15 cellular contexts compared by ENCODE assay signal in genomic region chr21:45304945-45305344, GRCh38. TPM values are rescaled to one million over a fixed set of nuclear protein-coding genes. Genes with fewer than 3 reads are reported as not detected.
A peak's percentile ranks its signal among the peaks of the same experiment; 100 is the strongest.
DNase-seq lines count a peak whose midpoint lies in the region; ATAC-seq, FAIRE-seq and TF ChIP-seq lines count a peak whose summit lies in the region.
"Had no signal": no experiment of that assay in that cellular context is flagged by ENCODE, and none has a peak within 500 bp of the region (broad histone marks: within the 10 kb centered on the region; RNA-seq: fewer than 3 reads in every experiment).

No MANE protein-coding gene starts in this region.

- H2BK20ac ChIP-seq in IMR-90 (ENCODE audit: low read depth, low read length): no peak overlapping the region

- H3K9me3 Mint-ChIP-seq in CD4-positive, CD25-positive, alpha-beta regulatory T cell: peaks cover 0 to 1% (median 0%) of the 10 kb centered on the region in 7 donors
- H3K9me3 Mint-ChIP-seq in astrocyte (ENCODE audit: unreplicated experiment): peaks cover under 1% of the 10 kb centered on the region
- peaks cover 0 to 1% (median 0%) of the 10 kb centered on the region in 11 donors for H3K9me3 Mint-ChIP-seq in naive thymus-derived CD4-positive, alpha-beta T cell
- H3K9me3 Mint-ChIP-seq: memory B cell had no signal

- H2BK120ac ChIP-seq in IMR-90 (ENCODE audit: low read depth, low read length): peak overlapping the region; percentile 63

- TF ChIP-seq RAD21 in IMR-90 (IDR thresholded peaks at IDR 0.05; ENCODE audit: low read length): no peak

- H3K36me3 Mint-ChIP-seq in CD4-positive, CD25-positive, alpha-beta regulatory T cell: no peaks in the 10 kb centered on the region
- peaks cover 4% of the 10 kb centered on the region for H3K36me3 Mint-ChIP-seq in astrocyte (ENCODE audit: low read depth, unreplicated experiment)
- H3K36me3 Mint-ChIP-seq in naive thymus-derived CD4-positive, alpha-beta T cell: no peaks in the 10 kb centered on the region

- H3K56ac ChIP-seq in IMR-90 (ENCODE audit: extremely low read depth, insufficient read depth, low read length): no peak overlapping the region

- POLR2A ChIA-PET in IMR-90 (lab: Charles Lee; ENCODE audit: unreplicated experiment): no interaction called here
- POLR2A ChIA-PET in naive thymus-derived CD4-positive, alpha-beta T cell (lab: Charles Lee): interaction anchor here (1.1 to 1.7 kb wide), 2 partner anchors 15 to 18 kb away, joined by 3 to 5 read pairs; no protein-coding TSS in a partner anchor

- H3K23ac ChIP-seq in IMR-90 (ENCODE audit: low read depth, low read length): no peak overlapping the region

- H3K9me1 ChIP-seq in IMR-90 (ENCODE audit: insufficient read depth, low read length): peaks cover 21% of the 10 kb centered on the region

- TF ChIP-seq POLR2A in IMR-90 (IDR thresholded peaks at IDR 0.05; ENCODE audit: low read depth, low read length): no peak; the same call in 1 of the 2 replicates

- peak overlapping the region; percentile 88 for H2AK5ac ChIP-seq in IMR-90 (ENCODE audit: low read depth, low read length)

- no peaks in the 10 kb centered on the region for H3K79me2 ChIP-seq in astrocyte (ENCODE audit: insufficient read depth, low read length)

- dilution Hi-C loops in IMR-90 (cut with HindIII; ENCODE audit: low sequenced_read_pairs, unreplicated experiment): no loop called here

- H3K9ac ChIP-seq in IMR-90 (ENCODE audit: low read depth, low read length): no peak overlapping the region
- H3K9ac ChIP-seq in astrocyte (ENCODE audit: low read length): no peak overlapping the region

- peaks cover 0 to 22% of the 10 kb centered on the region in 2 experiments; a peak in 2 of 4 replicates for H3K79me1 ChIP-seq in IMR-90 (ENCODE audit: low read depth in 1 of 2, low read length in 2 of 2)

- no TSS peak for BruUV-seq in IMR-90 (replicated peaks; lab: Mats Ljungman, UMichigan)

- H3K4me3 ChIP-seq in CD4-positive, CD25-positive, alpha-beta regulatory T cell (ENCODE audit: low read depth, low read length): no peak overlapping the region
- H3K4me3 ChIP-seq in IMR-90 (ENCODE audit: insufficient read depth, low read depth, low read length) (no peak overlapping the region), astrocyte (ENCODE audit: insufficient read depth, low read depth, low read length) (no peak overlapping the region)
- no peak overlapping the region for H3K4me3 ChIP-seq in naive thymus-derived CD4-positive, alpha-beta T cell (ENCODE audit: low read length)
- H3K4me3 ChIP-seq: GM12878, K562, testis had no signal

- H4K20me1 ChIP-seq in IMR-90 (ENCODE audit: insufficient read depth, low read length) (no peaks in the 10 kb centered on the region), astrocyte (ENCODE audit: insufficient read depth, low read length) (no peaks in the 10 kb centered on the region)

- H3K4ac ChIP-seq in IMR-90 (ENCODE audit: low read depth, low read length): peak overlapping the region; percentile 40

- H3K27ac ChIP-seq in CD4-positive, CD25-positive, alpha-beta regulatory T cell (ENCODE audit: insufficient read depth, low read length, poor library complexity, severe bottlenecking): peak overlapping the region; percentile 25
- no peak overlapping the region for H3K27ac ChIP-seq in IMR-90 (ENCODE audit: insufficient read depth, low read length)
- peak overlapping the region; percentile 24 for H3K27ac ChIP-seq in astrocyte (ENCODE audit: low read depth, low read length)
- H3K27ac ChIP-seq in naive thymus-derived CD4-positive, alpha-beta T cell (ENCODE audit: low read depth, low read length): peak overlapping the region; percentile 96
- no peak overlapping the region for H3K27ac ChIP-seq in foreskin keratinocyte
- H3K27ac ChIP-seq: WERI-Rb-1 had no signal

- H3K14ac ChIP-seq in IMR-90 (replicated peaks; ENCODE audit: low read depth, low read length): no peak overlapping the region

- TF ChIP-seq CTCF in IMR-90 (conservative IDR thresholded peaks at IDR 0.05; ENCODE audit: low read depth, low read length): no peak
- TF ChIP-seq CTCF in astrocyte (IDR thresholded peaks at IDR 0.05; ENCODE audit: insufficient read depth, low read depth, low read length): no peak
- TF ChIP-seq CTCF in foreskin keratinocyte (conservative IDR thresholded peaks at IDR 0.05): no peak

- in situ Hi-C loops in IMR-90 (cut with MboI; ENCODE audit: low sequenced_read_pairs): no loop called here

- no peaks in the 10 kb centered on the region for H3K36me3 ChIP-seq in CD4-positive, CD25-positive, alpha-beta regulatory T cell (ENCODE audit: control insufficient read depth, insufficient read depth, low read length)
- no peaks in the 10 kb centered on the region for H3K36me3 ChIP-seq in IMR-90 (ENCODE audit: control insufficient read depth, insufficient read depth, low read length)
- no peaks in the 10 kb centered on the region for H3K36me3 ChIP-seq in astrocyte (ENCODE audit: insufficient read depth, low read length)
- H3K36me3 ChIP-seq in naive thymus-derived CD4-positive, alpha-beta T cell (ENCODE audit: control insufficient read depth in 2 of 3, insufficient read depth in 3 of 3, low read length in 3 of 3): no peaks in the 10 kb centered on the region
- H3K36me3 ChIP-seq: WERI-Rb-1 had no signal

- no peaks in the 10 kb centered on the region for H3K9me3 ChIP-seq in CD4-positive, CD25-positive, alpha-beta regulatory T cell (ENCODE audit: control insufficient read depth in 2 of 2, low read length in 2 of 2)
- no peaks in the 10 kb centered on the region for H3K9me3 ChIP-seq in IMR-90 (ENCODE audit: control insufficient read depth, insufficient read depth, low read length)
- H3K9me3 ChIP-seq in astrocyte (ENCODE audit: insufficient read depth, low read depth, low read length): no peaks in the 10 kb centered on the region
- H3K9me3 ChIP-seq in naive thymus-derived CD4-positive, alpha-beta T cell (ENCODE audit: control insufficient read depth in 2 of 3, low read length in 3 of 3): no peaks in the 10 kb centered on the region
- H3K9me3 ChIP-seq: testis had no signal

- H3K27me3 ChIP-seq in CD4-positive, CD25-positive, alpha-beta regulatory T cell (ENCODE audit: control insufficient read depth, insufficient read depth, low read length): no peaks in the 10 kb centered on the region
- H3K27me3 ChIP-seq in IMR-90 (ENCODE audit: control insufficient read depth, insufficient read depth, low read length) (no peaks in the 10 kb centered on the region), astrocyte (ENCODE audit: insufficient read depth, low read length) (no peaks in the 10 kb centered on the region), foreskin keratinocyte (peaks cover 16% of the 10 kb centered on the region)
- H3K27me3 ChIP-seq in naive thymus-derived CD4-positive, alpha-beta T cell (ENCODE audit: control insufficient read depth in 2 of 2, insufficient read depth in 2 of 2, low read length in 2 of 2): no peaks in the 10 kb centered on the region
- H3K27me3 ChIP-seq: testis had no signal

- H3K4me3 Mint-ChIP-seq in CD4-positive, CD25-positive, alpha-beta regulatory T cell: peak overlapping the region in 1 of 4 donors; percentile 51
- H3K4me3 Mint-ChIP-seq in astrocyte (ENCODE audit: unreplicated experiment): no peak overlapping the region
- H3K4me3 Mint-ChIP-seq in naive thymus-derived CD4-positive, alpha-beta T cell: peak overlapping the region in 3 of 10 donors; percentile 60 to 75 (median 68)
- H3K4me3 Mint-ChIP-seq: memory B cell had no signal

- WGBS in IMR-90 (ENCODE audit: extremely low coverage in 2 of 2, insufficient read length in 1 of 2), 2 experiments: 100% methylated on average over 2 of the region's 7 CpGs; no CpG with 5 or more reads in 1 of the 2 experiments

- no peak overlapping the region for H2BK15ac ChIP-seq in IMR-90 (ENCODE audit: low read depth, low read length)

- H3K18ac ChIP-seq in IMR-90 (ENCODE audit: low read depth, low read length): no peak overlapping the region

- no peak for FAIRE-seq in astrocyte (lab: Jason Lieb, UNC)
- FAIRE-seq: frontal cortex, GM12878, K562 had no signal

- peak overlapping the region in 2 of 3 donors; percentile 86 to 95 for H3K27ac Mint-ChIP-seq in CD4-positive, CD25-positive, alpha-beta regulatory T cell
- H3K27ac Mint-ChIP-seq in astrocyte (ENCODE audit: unreplicated experiment): no peak overlapping the region
- peak overlapping the region in 8 of 9 donors; percentile 72 to 93 (median 82) for H3K27ac Mint-ChIP-seq in naive thymus-derived CD4-positive, alpha-beta T cell
- H3K27ac Mint-ChIP-seq: memory B cell had no signal

- H3K4me1 Mint-ChIP-seq in CD4-positive, CD25-positive, alpha-beta regulatory T cell: peaks cover 0 to 23% (median 9%) of the 10 kb centered on the region in 4 donors
- H3K4me1 Mint-ChIP-seq in astrocyte (ENCODE audit: low read depth, unreplicated experiment): peaks cover 53% of the 10 kb centered on the region
- H3K4me1 Mint-ChIP-seq in naive thymus-derived CD4-positive, alpha-beta T cell: peaks cover 4 to 40% (median 8%) of the 10 kb centered on the region in 7 donors
- H3K4me1 Mint-ChIP-seq: memory B cell had no signal

- no peak overlapping the region for H2BK5ac ChIP-seq in IMR-90 (ENCODE audit: low read depth, low read length, poor library complexity, severe bottlenecking)

- intact Hi-C loops in IMR-90 (cut with micrococcal nuclease): no loop called here
- intact Hi-C loops in naive thymus-derived CD4-positive, alpha-beta T cell (cut with micrococcal nuclease): loop anchor here in 1 of 2 donors (2.0 kb wide), 1 partner anchor 18 kb away; no protein-coding TSS in a partner anchor

- H4K8ac ChIP-seq in IMR-90 (ENCODE audit: low read depth in 2 of 2, low read length in 2 of 2): no peak overlapping the region; a peak in 1 of 4 replicates

- CTCF ChIA-PET in IMR-90 (lab: Yijun Ruan, JAX): no interaction called here
- CTCF ChIA-PET in naive thymus-derived CD4-positive, alpha-beta T cell (lab: Charles Lee): no interaction called here

- H3K27me3 Mint-ChIP-seq in CD4-positive, CD25-positive, alpha-beta regulatory T cell: no peaks in the 10 kb centered on the region
- no peaks in the 10 kb centered on the region for H3K27me3 Mint-ChIP-seq in astrocyte (ENCODE audit: low read depth, unreplicated experiment)
- H3K27me3 Mint-ChIP-seq in naive thymus-derived CD4-positive, alpha-beta T cell: no peaks in the 10 kb centered on the region

- peaks cover 27% of the 10 kb centered on the region for H3K4me1 ChIP-seq in CD4-positive, CD25-positive, alpha-beta regulatory T cell (ENCODE audit: control insufficient read depth, insufficient read depth, low read length, poor library complexity, severe bottlenecking)
- H3K4me1 ChIP-seq in IMR-90 (ENCODE audit: control insufficient read depth, insufficient read depth, low read length): peaks cover 42% of the 10 kb centered on the region
- H3K4me1 ChIP-seq in astrocyte (ENCODE audit: insufficient read depth, low read length): peaks cover 58% of the 10 kb centered on the region
- H3K4me1 ChIP-seq in naive thymus-derived CD4-positive, alpha-beta T cell (ENCODE audit: control insufficient read depth in 2 of 2, insufficient read depth in 2 of 2, low read length in 2 of 2): peaks cover 0 to 36% of the 10 kb centered on the region in 2 donors
- no peaks in the 10 kb centered on the region for H3K4me1 ChIP-seq in foreskin keratinocyte

- H2AFZ ChIP-seq in IMR-90 (replicated peaks; ENCODE audit: low read length, poor library complexity) (no peak overlapping the region), astrocyte (ENCODE audit: low read depth, low read length) (no peak overlapping the region)

- H3K4me2 ChIP-seq in IMR-90 (ENCODE audit: low read depth, low read length) (no peak overlapping the region), astrocyte (ENCODE audit: low read length) (no peak overlapping the region)

- H2AK9ac ChIP-seq in IMR-90 (replicated peaks; ENCODE audit: low read depth, low read length, poor library complexity): no peak overlapping the region

- DNase-seq in CD4-positive, CD25-positive, alpha-beta regulatory T cell: peak in 1 of 3 donors; percentile 24
- DNase-seq in IMR-90 (no peak), astrocyte (ENCODE audit: low read depth) (no peak), foreskin keratinocyte (no peak), SHP77 treated with DMSO at 0.1 percent for 48 hours (lab: John Stamatoyannopoulos, UW) (no peak)
- DNase-seq in naive thymus-derived CD4-positive, alpha-beta T cell: peak in 3 of 9 donors; percentile 34 to 40 (median 38)
- DNase-seq: activated T-cell treated with anti-CD3 and anti-CD28 coated beads for 4 hours, NCI-H1105, testis, WERI-Rb-1 had no signal

- peak overlapping the region; percentile 17; the same call in 1 of the 2 replicates for H4K91ac ChIP-seq in IMR-90 (ENCODE audit: insufficient read depth, low read depth, low read length)

- no peak overlapping the region for H4K5ac ChIP-seq in IMR-90 (ENCODE audit: low read depth, low read length)

- ATAC-seq in CD4-positive, CD25-positive, alpha-beta regulatory T cell (ENCODE audit: low read depth in 2 of 2): peak in 1 of 2 donors; percentile 66
- ATAC-seq in IMR-90 (ENCODE audit: low read depth): no peak
- ATAC-seq in naive thymus-derived CD4-positive, alpha-beta T cell: peak; percentile 59
- ATAC-seq in HG03378 (IDR thresholded peaks at IDR 0.05; ENCODE audit: unreplicated experiment): no peak
- no peak for ATAC-seq in foreskin keratinocyte
- ATAC-seq: GM12878, K562 had no signal

RNA-seq across cellular contexts. Expression of gene POFUT2, which starts 17.2 kb away (rescaled TPM):
- 55.6 TPM for total RNA-seq in CD4-positive, CD25-positive, alpha-beta regulatory T cell
- 1 to 10 TPM; 2.6 to 4.7 (median 3.2) TPM for polyA plus RNA-seq in CD4-positive, CD25-positive, alpha-beta regulatory T cell
- total RNA-seq in IMR-90 (2012; rRNA removed) (18.8 and 23.9 TPM in 2 replicates), astrocyte (109 and 119 TPM in 2 replicates), foreskin keratinocyte (15.6 and 18.3 TPM in 2 replicates)
- polyA plus RNA-seq in IMR-90 (2012; rRNA removed) (58.5 and 59.3 TPM in 2 replicates), foreskin keratinocyte (12.2 and 13.3 TPM in 2 replicates)
- 46.5 and 53.6 TPM in 2 replicates for polyA plus RNA-seq in IMR-90 (2012; cell fraction: cytosol; rRNA removed)
- polyA plus RNA-seq in IMR-90 (2012; cell fraction: nucleus; rRNA removed; ENCODE audit: low replicate concordance): 236 and 251 TPM in 2 replicates
- total RNA-seq in naive thymus-derived CD4-positive, alpha-beta T cell: 10 to 100 TPM; 20.1 to 53.3 (median 47.8) TPM
- 1 to 10 TPM; 3.8 to 5.4 TPM for polyA plus RNA-seq in naive thymus-derived CD4-positive, alpha-beta T cell

Comparison
In these comparisons a context has a peak if more than half of its experiments do, and no peak if none do; other contexts are left out.
1. H3K27ac ChIP-seq: peak in CD4-positive, CD25-positive, alpha-beta regulatory T cell (single experiment), astrocyte (single experiment) and naive thymus-derived CD4-positive, alpha-beta T cell (single experiment); none in IMR-90 (single experiment) and foreskin keratinocyte (single experiment).